ENCODE assay signal across 24 cellular contexts in the genomic region with DNA sequence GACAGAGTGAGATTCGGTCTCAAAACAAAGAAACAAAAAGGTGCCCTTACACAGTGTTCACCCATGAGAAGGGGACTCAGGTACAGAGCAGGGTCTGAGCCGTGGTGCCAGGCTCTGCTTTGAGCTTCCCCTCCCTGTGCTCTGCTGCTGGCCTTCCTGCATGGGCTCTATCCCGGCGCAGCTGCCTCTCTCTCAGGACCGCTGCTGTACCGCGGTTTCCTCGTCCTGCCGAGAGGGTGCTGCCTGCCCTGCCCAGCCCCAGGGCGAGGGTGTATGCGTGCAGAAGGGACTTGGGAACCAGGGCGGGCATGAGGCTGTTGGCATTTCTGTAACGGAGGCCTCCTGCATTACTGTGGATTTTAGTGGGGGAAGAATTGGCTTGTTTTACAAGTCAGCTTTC.
"Had no signal": no experiment of that assay in that cellular context is flagged by ENCODE, and none has a peak within 500 bp of the region (broad histone marks: within the 10 kb centered on the region; RNA-seq: fewer than 3 reads in every experiment).

No MANE protein-coding gene starts in this region.

- H3K27me3 ChIP-seq: heart right ventricle, hepatocyte, ovary, tibial nerve, uterus had no signal

- H3K27ac ChIP-seq: heart right ventricle, hepatocyte, lower lobe of right lung, ovary, prostate gland, skin epidermis, tibial nerve, uterus had no signal

- H3K4me3 ChIP-seq: heart right ventricle, hepatocyte, lower lobe of right lung, mucosa of descending colon, ovary, prostate gland, skin epidermis, tibial nerve, uterus had no signal

- DNase-seq: heart right ventricle; islet precursor cell; left ventricle myocardium superior; lower lobe of right lung; mammary epithelial cell; mesendoderm; midbrain; mucosa of descending colon; naive thymus-derived CD4-positive, alpha-beta T cell; ovary; retina; right cardiac atrium; stimulated activated CD4-positive, alpha-beta T cell treated with anti-CD3 and anti-CD28 coated beads, Interleukin-12 subunit alpha, Interleukin-12 subunit beta, amount 100 ng/mL, for 4 hours; stimulated activated CD4-positive, alpha-beta T cell treated with anti-CD3 and anti-CD28 coated beads, Interleukin-15, amount 100 ng/mL, for 24 hours; stimulated activated CD4-positive, alpha-beta T cell treated with anti-CD3 and anti-CD28 coated beads, Interleukin-2, amount 100 ng/mL, for 24 hours; stimulated activated CD4-positive, alpha-beta T cell treated with anti-CD3 and anti-CD28 coated beads, Interleukin-4, amount 100 ng/mL, for 1 hour; stimulated activated naive CD4-positive, alpha-beta T cell; substantia nigra; uterus had no signal

- H3K9me3 ChIP-seq: heart right ventricle, lower lobe of right lung, mucosa of descending colon, ovary, prostate gland, tibial nerve, uterus had no signal

- H3K4me2 ChIP-seq: hepatocyte had no signal

- ATAC-seq: heart right ventricle; left ventricle myocardium superior; lower lobe of right lung; mucosa of descending colon; naive thymus-derived CD4-positive, alpha-beta T cell; right cardiac atrium; sciatic nerve had no signal

- H3K36me3 ChIP-seq: heart right ventricle, lower lobe of right lung, ovary, prostate gland, tibial nerve, uterus had no signal

- H3K4me1 ChIP-seq: prostate gland had no signal
